19 cellular contexts compared by ENCODE assay signal in the genomic region with DNA sequence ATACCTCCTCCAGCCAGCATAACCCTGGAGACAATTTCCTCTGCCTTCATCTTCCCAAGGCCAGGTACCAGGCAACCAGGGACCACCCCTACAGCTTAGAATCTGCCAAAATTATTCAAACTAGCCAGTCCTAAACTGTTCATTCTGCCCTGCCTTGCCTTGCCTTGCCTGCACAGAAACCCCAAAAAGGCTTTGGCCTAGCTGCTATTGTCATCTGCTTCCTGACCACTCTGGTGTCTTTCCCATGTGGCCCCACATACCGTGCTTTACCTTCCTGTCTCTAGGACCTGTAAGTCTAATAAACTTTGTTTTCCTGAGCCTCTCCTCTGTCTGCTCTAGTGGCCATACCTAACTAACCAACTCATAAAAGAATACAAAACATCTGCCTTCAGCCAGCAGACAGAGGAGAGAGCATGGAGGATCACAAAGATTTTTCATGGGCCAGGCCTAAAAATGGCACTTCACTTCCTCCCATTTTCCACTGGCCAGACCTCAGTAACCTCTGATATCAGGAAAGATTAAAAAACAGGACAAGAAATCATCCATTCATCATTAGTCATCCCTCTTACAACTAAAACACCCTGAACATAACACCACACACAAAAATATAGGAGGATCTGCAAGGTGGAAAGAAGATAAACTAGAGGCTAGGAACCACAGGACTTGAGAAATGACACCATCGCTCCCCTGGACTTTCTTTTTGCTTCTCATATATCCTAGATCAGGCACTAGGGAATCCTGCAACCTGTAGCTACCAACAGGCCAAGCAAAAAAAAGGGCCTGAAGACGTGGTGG.
"Had no signal": no experiment of that assay in that cellular context is flagged by ENCODE, and none has a peak within 500 bp of the region (broad histone marks: within the 10 kb centered on the region; RNA-seq: fewer than 3 reads in every experiment).

No MANE protein-coding gene starts in this region.

- H3K4me1 ChIP-seq: sigmoid colon, upper lobe of left lung had no signal

- H3K27me3 ChIP-seq: neutrophil, sigmoid colon, upper lobe of left lung had no signal

- H3K36me3 ChIP-seq: neutrophil, sigmoid colon, thoracic aorta, upper lobe of left lung had no signal

- ATAC-seq: effector memory CD8-positive, alpha-beta T cell; naive thymus-derived CD4-positive, alpha-beta T cell had no signal

- H3K27ac Mint-ChIP-seq: activated T-cell treated with anti-CD3 and anti-CD28 coated beads, Interleukin-2, amount 50 U/mL, for 72 hours; effector memory CD8-positive, alpha-beta T cell; stimulated activated effector memory CD8-positive, alpha-beta T cell treated with anti-CD3 and anti-CD28 coated beads, Interleukin-12 subunit alpha, Interleukin-12 subunit beta, amount 100 ng/mL, for 72 hours had no signal

- H3K9me3 ChIP-seq: neutrophil, sigmoid colon, thoracic aorta, upper lobe of left lung had no signal

- FAIRE-seq: frontal cortex had no signal

- H3K27me3 Mint-ChIP-seq: effector memory CD8-positive, alpha-beta T cell; naive thymus-derived CD4-positive, alpha-beta T cell had no signal

- H3K4me3 ChIP-seq: sigmoid colon, thoracic aorta, upper lobe of left lung had no signal

- DNase-seq: activated CD4-positive, alpha-beta T cell treated with anti-CD3 and anti-CD28 coated beads, Interleukin-2, amount 50 U/mL, for 1 hour; activated CD8-positive, alpha-beta memory T cell treated with anti-CD3 and anti-CD28 coated beads, Interleukin-2, amount 50 U/mL, for 4 hours; activated effector memory CD4-positive, alpha-beta T cell treated with anti-CD3 and anti-CD28 coated beads, Interleukin-2, amount 50 U/mL, for 16 hours; activated naive CD4-positive, alpha-beta T cell treated with anti-CD3 and anti-CD28 coated beads, Interleukin-2, amount 50 U/mL, for 16 hours; activated T-cell treated with anti-CD3 and anti-CD28 coated beads, Interleukin-2, amount 50 U/mL, for 72 hours; effector memory CD8-positive, alpha-beta T cell; erythroblast; hypothalamus; mesendoderm; naive thymus-derived CD4-positive, alpha-beta T cell; sigmoid colon; stimulated activated CD4-positive, alpha-beta T cell treated with anti-CD3 and anti-CD28 coated beads, Interleukin-4, amount 100 ng/mL, for 24 hours; T-helper 1 cell; T1000; upper lobe of left lung had no signal

- H3K27ac ChIP-seq: neutrophil, sigmoid colon, thoracic aorta, upper lobe of left lung had no signal

- H3K4me3 Mint-ChIP-seq: activated T-cell treated with anti-CD3 and anti-CD28 coated beads, Interleukin-2, amount 50 U/mL, for 72 hours; effector memory CD8-positive, alpha-beta T cell; naive thymus-derived CD4-positive, alpha-beta T cell; stimulated activated effector memory CD8-positive, alpha-beta T cell treated with anti-CD3 and anti-CD28 coated beads, Interleukin-12 subunit alpha, Interleukin-12 subunit beta, amount 100 ng/mL, for 72 hours had no signal

- H3K9me3 Mint-ChIP-seq: effector memory CD8-positive, alpha-beta T cell; stimulated activated effector memory CD8-positive, alpha-beta T cell treated with anti-CD3 and anti-CD28 coated beads, Interleukin-12 subunit alpha, Interleukin-12 subunit beta, amount 100 ng/mL, for 72 hours had no signal
